ENCODE assay signal across 32 cellular contexts in genomic region chr15:57694264-57694663, GRCh38. TPM values are rescaled to one million over a fixed set of nuclear protein-coding genes. Genes with fewer than 3 reads are reported as not detected.
DNase-seq lines count a peak whose midpoint lies in the region; ATAC-seq and TF ChIP-seq lines count a peak whose summit lies in the region.
"Had no signal": no experiment of that assay in that cellular context is flagged by ENCODE, and none has a peak within 500 bp of the region (broad histone marks: within the 10 kb centered on the region; RNA-seq: fewer than 3 reads in every experiment).

No MANE protein-coding gene starts in this region.

- H3K4me3 ChIP-seq in fibroblast of the aortic adventitia (ENCODE audit: low read depth, low read length) (no peak overlapping the region), smooth muscle cell (no peak overlapping the region)
- H3K4me3 ChIP-seq: MG63, prostate gland, sigmoid colon, SK-N-MC had no signal

- H3K27ac ChIP-seq in smooth muscle cell (ENCODE audit: low read depth), result no peak overlapping the region
- H3K27ac ChIP-seq: HL-60, prostate gland, sigmoid colon, SK-N-MC had no signal

- no peak overlapping the region for H3K9ac ChIP-seq in smooth muscle cell (ENCODE audit: low read depth)

- H3K4me2 ChIP-seq in smooth muscle cell, result no peak overlapping the region

- intact Hi-C loops in posterior vena cava (cut with DNase I), result no loop called here

- H3K4me1 ChIP-seq in smooth muscle cell (ENCODE audit: low read depth), result no peaks in the 10 kb centered on the region
- H3K4me1 ChIP-seq: prostate gland had no signal

- DNase-seq in GM03348 (ENCODE audit: low spot score) (peak; percentile 10), fibroblast of the aortic adventitia (ENCODE audit: low read depth) (peak; percentile 62), smooth muscle cell (lab: John Stamatoyannopoulos, UW; ENCODE audit: unreplicated experiment) (no peak), GM19238 (ENCODE audit: insufficient read length, low spot score) (no peak), posterior vena cava (ENCODE audit: low spot score) (no peak), COR-L47 (lab: John Stamatoyannopoulos, UW) (no peak)
- DNase-seq: activated CD4-positive, alpha-beta memory T cell treated with anti-CD3 and anti-CD28 coated beads for 36 hours; activated naive CD4-positive, alpha-beta T cell; activated naive CD8-positive, alpha-beta T cell treated with anti-CD3 and anti-CD28 coated beads, Interleukin-2, amount 50 U/mL, for 24 hours; central memory CD4-positive, alpha-beta T cell; cortex of kidney; DMS79; effector memory CD8-positive, alpha-beta T cell; GF-D8; KBM-7; left ventricle myocardium superior; mesendoderm; MG63; NCI-H1105 treated with DMSO at 0.1 percent for 48 hours; NCI-H187 treated with DMSO at 0.1 percent for 48 hours; NCI-H2171 treated with DMSO at 0.1 percent for 48 hours; NCI-H510A; RPMI8226; sigmoid colon; T-helper 17 cell; trophoblast cell had no signal

- no peaks in the 10 kb centered on the region for H4K20me1 ChIP-seq in smooth muscle cell (ENCODE audit: low read depth)

- H3K9me3 ChIP-seq in smooth muscle cell (replicated peaks; ENCODE audit: low read depth), result no peaks in the 10 kb centered on the region
- H3K9me3 ChIP-seq: MG63, prostate gland, sigmoid colon had no signal

- 42% methylated on average over 2 of the region's 2 CpGs for WGBS in smooth muscle cell (ENCODE audit: low lambda C conversion rate)

- H2AFZ ChIP-seq in smooth muscle cell (ENCODE audit: low read depth), result peak overlapping the region; percentile 0

- H3K79me2 ChIP-seq in smooth muscle cell (ENCODE audit: low read depth), result no peaks in the 10 kb centered on the region

- no peak for TF ChIP-seq CTCF in fibroblast of the aortic adventitia (IDR thresholded peaks at IDR 0.05; ENCODE audit: insufficient read depth, low read length)
- no peak for TF ChIP-seq CTCF in smooth muscle cell (IDR thresholded peaks at IDR 0.05; ENCODE audit: borderline replicate concordance, insufficient read depth, poor library complexity, severe bottlenecking)

- H3F3A ChIP-seq in smooth muscle cell (ENCODE audit: low read depth), result no peaks in the 10 kb centered on the region

- H3K27me3 ChIP-seq in smooth muscle cell (ENCODE audit: low read depth), result no peaks in the 10 kb centered on the region
- H3K27me3 ChIP-seq: MG63, sigmoid colon had no signal

- no peaks in the 10 kb centered on the region for H3K36me3 ChIP-seq in smooth muscle cell (ENCODE audit: low read depth)
- H3K36me3 ChIP-seq: MG63, prostate gland, sigmoid colon had no signal

- peak; percentile 83 for ATAC-seq in SK-N-SH treated with all-trans-retinoic acid at 6 μM for 48 hours
- ATAC-seq: activated CD4-positive, CD25-positive, alpha-beta regulatory T cell treated with anti-CD3 and anti-CD28 coated beads, Interleukin-2, amount 50 U/mL, for 24 hours; activated naive CD8-positive, alpha-beta T cell treated with anti-CD3 and anti-CD28 coated beads, Interleukin-2, amount 50 U/mL, for 24 hours; effector memory CD8-positive, alpha-beta T cell; left ventricle myocardium superior; stimulated activated effector memory CD8-positive, alpha-beta T cell treated with anti-CD3 and anti-CD28 coated beads, Interleukin-12 subunit alpha, Interleukin-12 subunit beta, amount 100 ng/mL, for 72 hours; T-helper 17 cell had no signal

TF ChIP-seq in SK-N-SH treated with all-trans-retinoic acid at 6 μM for 48 hours, 23 proteins besides CTCF, POLR2A, EP300 and RAD21:
- TF ChIP-seq TSHZ2 (CRISPR knock-in tag; IDR thresholded peaks at IDR 0.05) (no peak), OSR1 (CRISPR knock-in tag; IDR thresholded peaks at IDR 0.05) (no peak), CREB5 (CRISPR knock-in tag; IDR thresholded peaks at IDR 0.05; ENCODE audit: low read depth) (no peak)

RNA-seq across cellular contexts. Expression of gene POLR2M, which starts 12.2 kb away (rescaled TPM):
- total RNA-seq in fibroblast of the aortic adventitia (ENCODE audit: low replicate concordance) (78.8 and 285 TPM in 2 replicates), smooth muscle cell (49.8 and 387 TPM in 2 replicates), posterior vena cava (10 to 100 TPM; 65.2 to 76.0 TPM)
- polyA plus RNA-seq in smooth muscle cell, result 19.8 and 23.9 TPM in 2 replicates

Comparison
In these comparisons a context has a peak if more than half of its experiments do, and no peak if none do; other contexts are left out.
1. DNase-seq: peak in GM03348 (single experiment) and fibroblast of the aortic adventitia (single experiment); none in smooth muscle cell (single experiment), GM19238 (single experiment), posterior vena cava (single experiment) and COR-L47 (single experiment).